Comparison of ENCODE assay signal across 11 cellular contexts in the genomic region with DNA sequence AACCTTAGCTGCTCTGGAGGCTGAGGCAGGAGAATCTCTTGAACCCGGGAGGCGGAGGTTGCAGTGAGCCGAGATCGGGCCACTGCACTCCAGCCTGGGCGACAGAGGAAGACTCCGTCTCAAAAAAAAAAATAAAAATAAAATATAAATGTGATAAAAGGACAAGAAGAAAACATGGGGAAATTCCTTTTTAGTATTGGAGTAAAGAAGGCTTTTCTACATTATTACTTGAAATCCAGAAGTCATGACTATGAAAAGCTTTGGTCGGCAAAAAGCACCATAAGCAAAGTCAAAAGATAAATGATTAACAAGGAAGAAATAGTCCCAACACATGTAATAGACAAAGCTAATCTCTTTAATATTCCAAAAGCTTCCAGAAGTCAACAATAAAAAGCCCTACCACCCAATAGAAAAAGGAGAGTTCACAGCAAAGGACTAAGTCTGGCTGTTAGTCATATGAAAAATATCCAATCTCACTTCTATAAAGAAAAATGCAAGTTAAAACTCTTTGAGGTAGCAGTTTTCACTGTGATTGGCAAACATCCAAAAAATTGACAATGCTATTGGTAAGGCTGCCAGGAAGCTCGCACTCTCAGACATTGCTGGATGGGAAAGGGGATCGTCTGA. TPM values are rescaled to one million over a fixed set of nuclear protein-coding genes. Genes with fewer than 3 reads are reported as not detected.
DNase-seq lines count a peak whose midpoint lies in the region; FAIRE-seq and TF ChIP-seq lines count a peak whose summit lies in the region.
"Had no signal": no experiment of that assay in that cellular context is flagged by ENCODE, and none has a peak within 500 bp of the region (broad histone marks: within the 10 kb centered on the region; RNA-seq: fewer than 3 reads in every experiment).

No MANE protein-coding gene starts in this region.

- H3K4me3 Mint-ChIP-seq in CD8-positive, alpha-beta memory T cell, result peak overlapping the region; percentile 33 to 99 (median 92)
- H3K4me3 Mint-ChIP-seq in activated CD4-positive, alpha-beta memory T cell treated with anti-CD3 and anti-CD28 coated beads, Interleukin-2, amount 10 ng/mL, durations not matched to agents 7 days and 5 days, result peak overlapping the region; percentile 87
- H3K4me3 Mint-ChIP-seq in endothelial cell (ENCODE audit: unreplicated experiment), result no peak overlapping the region

- peak overlapping the region in 6 of 8 donors; percentile 6 to 98 (median 86) for H3K27ac Mint-ChIP-seq in CD8-positive, alpha-beta memory T cell
- H3K27ac Mint-ChIP-seq in activated CD4-positive, alpha-beta memory T cell treated with anti-CD3 and anti-CD28 coated beads, Interleukin-2, amount 10 ng/mL, durations not matched to agents 7 days and 5 days, result peak overlapping the region; percentile 42
- no peak overlapping the region for H3K27ac Mint-ChIP-seq in endothelial cell (ENCODE audit: unreplicated experiment)

- H3K4me1 Mint-ChIP-seq in CD8-positive, alpha-beta memory T cell, result peaks cover 17 to 27% (median 26%) of the 10 kb centered on the region in 3 donors
- peaks cover 19% of the 10 kb centered on the region for H3K4me1 Mint-ChIP-seq in activated CD4-positive, alpha-beta memory T cell treated with anti-CD3 and anti-CD28 coated beads, Interleukin-2, amount 10 ng/mL, durations not matched to agents 7 days and 5 days
- H3K4me1 Mint-ChIP-seq in endothelial cell (ENCODE audit: unreplicated experiment), result peaks cover 3% of the 10 kb centered on the region

- peaks cover 0 to 3% of the 10 kb centered on the region in 2 donors for H3K27me3 Mint-ChIP-seq in CD8-positive, alpha-beta memory T cell
- H3K27me3 Mint-ChIP-seq in activated CD4-positive, alpha-beta memory T cell treated with anti-CD3 and anti-CD28 coated beads, Interleukin-2, amount 10 ng/mL, durations not matched to agents 7 days and 5 days, result peaks cover 2% of the 10 kb centered on the region
- H3K27me3 Mint-ChIP-seq in endothelial cell (ENCODE audit: unreplicated experiment), result peaks cover 5% of the 10 kb centered on the region

- no peak for DNase-seq in CD8-positive, alpha-beta memory T cell
- DNase-seq in GM12891 (ENCODE audit: insufficient read length, low spot score), result no peak
- DNase-seq in activated CD4-positive, alpha-beta memory T cell treated with anti-CD3 and anti-CD28 coated beads, Interleukin-2, amount 10 ng/mL, durations not matched to agents 7 days and 5 days, result no peak
- DNase-seq in lung microvascular endothelial cell (ENCODE audit: low read depth in 2 of 2), result peak; percentile 29 to 62
- no peak for DNase-seq in endothelial cell (ENCODE audit: low spot score)
- DNase-seq in posterior cingulate gyrus, result no peak
- no peak for DNase-seq in SW 1271 (lab: John Stamatoyannopoulos, UW)
- DNase-seq: GF-D8, KG1, kidney, PC-9 had no signal

- TF ChIP-seq CTCF in endothelial cell (IDR thresholded peaks at IDR 0.05; ENCODE audit: unreplicated experiment), result no peak

- H3K27ac ChIP-seq in CD8-positive, alpha-beta memory T cell (ENCODE audit: low read depth, low read length), result no peak overlapping the region

- intact Hi-C loops in posterior cingulate gyrus (cut with DNase I), result loop anchor here (5.0 kb wide), 1 partner anchor 37 kb away; no protein-coding TSS in a partner anchor

- no peak overlapping the region for H3K4me3 ChIP-seq in CD8-positive, alpha-beta memory T cell (ENCODE audit: low read length)

- CTCF ChIA-PET in CD8-positive, alpha-beta memory T cell (lab: Charles Lee), result interaction anchor here (3.6 kb wide), 1 partner anchor 9 kb away, joined by 20 read pairs; a partner anchor contains a TSS
- CTCF ChIA-PET in activated CD4-positive, alpha-beta memory T cell treated with anti-CD3 and anti-CD28 coated beads, Interleukin-2, amount 10 ng/mL, durations not matched to agents 7 days and 5 days (lab: Charles Lee), result interaction anchor here (0.9 to 1.2 kb wide), 2 partner anchors 8 to 10 kb away, joined by 3 to 7 read pairs; a partner anchor contains a TSS

- H3K9me3 Mint-ChIP-seq in CD8-positive, alpha-beta memory T cell, result no peaks in the 10 kb centered on the region
- H3K9me3 Mint-ChIP-seq in activated CD4-positive, alpha-beta memory T cell treated with anti-CD3 and anti-CD28 coated beads, Interleukin-2, amount 10 ng/mL, durations not matched to agents 7 days and 5 days, result no peaks in the 10 kb centered on the region
- H3K9me3 Mint-ChIP-seq in endothelial cell (ENCODE audit: unreplicated experiment), result no peaks in the 10 kb centered on the region

- POLR2A ChIA-PET in CD8-positive, alpha-beta memory T cell (lab: Charles Lee), result interaction anchor here (1.4 kb wide), 1 partner anchor 10 kb away, joined by 6 read pairs; a partner anchor contains a TSS
- POLR2A ChIA-PET in activated CD4-positive, alpha-beta memory T cell treated with anti-CD3 and anti-CD28 coated beads, Interleukin-2, amount 10 ng/mL, durations not matched to agents 7 days and 5 days (lab: Charles Lee), result interaction anchor here (1.0 to 5.3 kb wide), 2 partner anchors 10 to 398 kb away, joined by 6 to 115 read pairs; a partner anchor contains a TSS

- no peaks in the 10 kb centered on the region for H3K36me3 ChIP-seq in CD8-positive, alpha-beta memory T cell (ENCODE audit: insufficient read depth, low read length)

- no peaks in the 10 kb centered on the region for H3K9me3 ChIP-seq in CD8-positive, alpha-beta memory T cell (ENCODE audit: low read length)

- peak; percentile 16 for FAIRE-seq in GM12891 (lab: Jason Lieb, UNC)
- FAIRE-seq: kidney had no signal

- no peak for TF ChIP-seq POLR2A in GM12891 (IDR thresholded peaks at IDR 0.05; ENCODE audit: low read depth, low read length)

- peaks cover 22% of the 10 kb centered on the region for H3K4me1 ChIP-seq in CD8-positive, alpha-beta memory T cell (ENCODE audit: insufficient read depth, low read length)

- no peaks in the 10 kb centered on the region for H3K27me3 ChIP-seq in CD8-positive, alpha-beta memory T cell (ENCODE audit: insufficient read depth, low read length, poor library complexity, severe bottlenecking)

- H3K36me3 Mint-ChIP-seq in CD8-positive, alpha-beta memory T cell, result peaks cover 0 to 13% (median 0%) of the 10 kb centered on the region in 3 donors
- H3K36me3 Mint-ChIP-seq in activated CD4-positive, alpha-beta memory T cell treated with anti-CD3 and anti-CD28 coated beads, Interleukin-2, amount 10 ng/mL, durations not matched to agents 7 days and 5 days (ENCODE audit: low read depth), result peaks cover 3% of the 10 kb centered on the region
- H3K36me3 Mint-ChIP-seq in endothelial cell (ENCODE audit: low read depth, unreplicated experiment), result no peaks in the 10 kb centered on the region

TF ChIP-seq in GM12891, 5 proteins besides CTCF, POLR2A, EP300 and RAD21:
- TF ChIP-seq TAF1 (IDR thresholded peaks at IDR 0.05; ENCODE audit: low read depth, low read length) (no peak), SPI1 (IDR thresholded peaks at IDR 0.05; ENCODE audit: low read depth, low read length) (no peak), PAX5 (IDR thresholded peaks at IDR 0.05; ENCODE audit: insufficient read depth, low read length, severe bottlenecking) (no peak)

RNA-seq across cellular contexts. Expression of a gene that starts 1.5 kb away (rescaled TPM):
- total RNA-seq in CD8-positive, alpha-beta memory T cell, result 10 to 100 TPM; 93.1 to 97.6 TPM
- 40.4 TPM for polyA plus RNA-seq in CD8-positive, alpha-beta memory T cell
- 39.7 TPM for polyA plus RNA-seq in GM12891 (2012; ENCODE audit: low read depth, missing spikeins)
- 10 to 100 TPM; 44.4 to 44.5 TPM for total RNA-seq in activated CD4-positive, alpha-beta memory T cell treated with anti-CD3 and anti-CD28 coated beads, Interleukin-2, amount 10 ng/mL, durations not matched to agents 7 days and 5 days
- total RNA-seq in lung microvascular endothelial cell, result 71.0 and 81.2 TPM in 2 replicates
- 72.0 TPM for total RNA-seq in endothelial cell (ENCODE audit: unreplicated experiment)

RNA-seq across cellular contexts. Expression of a gene that starts 10.4 kb away (rescaled TPM):
- total RNA-seq in CD8-positive, alpha-beta memory T cell, result 10 to 100 TPM; 47.7 to 48.2 TPM
- 84.5 TPM for polyA plus RNA-seq in CD8-positive, alpha-beta memory T cell
- 20.3 TPM for polyA plus RNA-seq in GM12891 (2012; ENCODE audit: low read depth, missing spikeins)
- total RNA-seq in activated CD4-positive, alpha-beta memory T cell treated with anti-CD3 and anti-CD28 coated beads, Interleukin-2, amount 10 ng/mL, durations not matched to agents 7 days and 5 days, result 10 to 100 TPM; 72.0 to 73.0 TPM
- 95.7 and 101 TPM in 2 replicates for total RNA-seq in lung microvascular endothelial cell
- 59.2 TPM for total RNA-seq in endothelial cell (ENCODE audit: unreplicated experiment)

Comparison
In these comparisons a context has a peak if more than half of its experiments do, and no peak if none do; other contexts are left out.
1. DNase-seq: peak in lung microvascular endothelial cell (2 of 2); none in CD8-positive, alpha-beta memory T cell (0 of 5), GM12891 (single experiment), activated CD4-positive, alpha-beta memory T cell treated with anti-CD3 and anti-CD28 coated beads, Interleukin-2, amount 10 ng/mL, durations not matched to agents 7 days and 5 days (single experiment), endothelial cell (single experiment), posterior cingulate gyrus (0 of 10) and SW 1271 (0 of 2).